1 cellular context compared by ENCODE assay signal in the genomic region with DNA sequence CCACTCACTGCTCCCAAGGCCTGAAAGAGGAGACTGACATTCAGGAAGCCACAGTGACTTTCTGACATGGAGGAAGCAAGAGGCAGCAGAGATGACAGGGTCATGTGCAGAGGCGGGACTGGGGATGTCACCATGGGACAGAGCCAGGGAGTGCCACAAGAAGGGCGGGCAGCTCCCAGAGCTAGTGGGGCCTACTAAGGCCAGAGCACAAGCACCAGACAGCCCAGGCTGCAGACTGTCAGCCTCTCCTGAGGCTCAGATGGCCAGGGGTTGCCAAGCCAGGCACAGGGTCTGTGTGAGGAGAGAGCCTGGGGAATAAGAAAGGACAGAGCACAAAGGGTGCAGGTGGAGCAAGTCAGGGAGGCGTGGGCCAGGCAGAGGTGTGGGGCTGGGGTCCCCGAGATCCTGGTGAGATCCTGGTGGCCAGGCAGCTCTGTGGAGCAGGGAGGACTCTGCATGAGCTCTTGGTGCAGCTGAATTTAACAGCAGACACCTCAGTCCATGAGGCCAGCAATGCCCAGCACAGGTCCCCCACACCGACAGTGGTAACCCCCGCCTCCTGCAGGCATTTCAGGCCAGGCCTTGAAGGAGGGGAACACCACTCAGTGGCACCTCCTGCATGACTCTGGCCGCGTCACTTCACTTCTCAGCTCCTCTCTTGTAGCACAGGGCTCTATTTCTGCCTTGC.
TF ChIP-seq lines count a peak whose summit lies in the region.

No MANE protein-coding gene starts in this region.

TF ChIP-seq in HepG2, 621 proteins besides CTCF, POLR2A, EP300 and RAD21:
- TF ChIP-seq MIXL1 (CRISPR knock-in tag; IDR thresholded peaks at IDR 0.05) = no peak
- TF ChIP-seq ZNF205 (CRISPR knock-in tag; IDR thresholded peaks at IDR 0.05) = no peak
- TF ChIP-seq ZSCAN31 (CRISPR knock-in tag; IDR thresholded peaks at IDR 0.05; ENCODE audit: low read depth) = no peak
- TF ChIP-seq ZNF629 (CRISPR knock-in tag; conservative IDR thresholded peaks at IDR 0.05) = no peak
- no peak for TF ChIP-seq ZNF33B (CRISPR knock-in tag; IDR thresholded peaks at IDR 0.05)
- no peak for TF ChIP-seq DRAP1 (CRISPR knock-in tag; IDR thresholded peaks at IDR 0.05)
